ENCODE assay signal across 8 cellular contexts in genomic region chr1:5509664-5510452, GRCh38.
DNase-seq lines count a peak whose midpoint lies in the region; ATAC-seq and TF ChIP-seq lines count a peak whose summit lies in the region.

No MANE protein-coding gene starts in this region.

- no peaks in the 10 kb centered on the region for H3K4me1 Mint-ChIP-seq in activated T-helper 17 cell treated with anti-CD3 and anti-CD28 coated beads, Interleukin-2, amount 50 U/mL, for 72 hours

- H3K36me3 ChIP-seq in BLaER1 (no peaks in the 10 kb centered on the region), osteoblast (ENCODE audit: insufficient read depth, low read length) (no peaks in the 10 kb centered on the region), thyroid gland (no peaks in the 10 kb centered on the region)

- no peak overlapping the region for H3K27ac ChIP-seq in BLaER1
- no peak overlapping the region for H3K27ac ChIP-seq in RWPE1
- H3K27ac ChIP-seq in osteoblast (ENCODE audit: low read depth, low read length), result no peak overlapping the region
- H3K27ac ChIP-seq in thyroid gland, result no peak overlapping the region

- ATAC-seq in activated T-helper 17 cell treated with anti-CD3 and anti-CD28 coated beads, Interleukin-2, amount 50 U/mL, for 72 hours (replicated peaks), result peak; percentile 66
- ATAC-seq in GM21737 (IDR thresholded peaks at IDR 0.05; ENCODE audit: unreplicated experiment), result no peak

- no peaks in the 10 kb centered on the region; the same call in 1 of the 2 replicates for H3K27me3 ChIP-seq in BLaER1
- no peaks in the 10 kb centered on the region for H3K27me3 ChIP-seq in osteoblast (ENCODE audit: insufficient read depth, low read length)
- H3K27me3 ChIP-seq in thyroid gland, result no peaks in the 10 kb centered on the region

- no peak overlapping the region for H2AFZ ChIP-seq in osteoblast (ENCODE audit: low read length)

- WGBS in thyroid gland, 2 donors, result 32 to 41% methylated on average over 18 to 20 of the region's 21 CpGs

- TF ChIP-seq CTCF in RWPE1 (conservative IDR thresholded peaks at IDR 0.05; ENCODE audit: low read depth) (peak; percentile 92), osteoblast (IDR thresholded peaks at IDR 0.05; ENCODE audit: extremely low read depth, low read depth, low read length) (peak; percentile 84), thyroid gland (IDR thresholded peaks at IDR 0.05) (peak; percentile 75 to 99 (median 89))

- no peak overlapping the region for H3K9ac ChIP-seq in BLaER1

- H3K27me3 Mint-ChIP-seq in activated T-helper 17 cell treated with anti-CD3 and anti-CD28 coated beads, Interleukin-2, amount 50 U/mL, for 72 hours, result no peaks in the 10 kb centered on the region

- no peaks in the 10 kb centered on the region for H3K9me3 Mint-ChIP-seq in activated T-helper 17 cell treated with anti-CD3 and anti-CD28 coated beads, Interleukin-2, amount 50 U/mL, for 72 hours

- no peaks in the 10 kb centered on the region for H3K9me3 ChIP-seq in BLaER1
- no peaks in the 10 kb centered on the region for H3K9me3 ChIP-seq in osteoblast (ENCODE audit: low read depth, low read length)
- H3K9me3 ChIP-seq in thyroid gland, result no peaks in the 10 kb centered on the region

- DNase-seq in HCEC 1CT, result peak; percentile 20
- peak; percentile 83 for DNase-seq in RWPE1 (ENCODE audit: low spot score)
- DNase-seq in foreskin melanocyte, result peak; percentile 2
- peak; percentile 97 for DNase-seq in osteoblast (ENCODE audit: insufficient read length, low spot score, missing footprints)
- peak; percentile 52 to 58 for DNase-seq in thyroid gland

- H3K4me2 ChIP-seq in BLaER1, result peak overlapping the region; percentile 37
- H3K4me2 ChIP-seq in osteoblast (ENCODE audit: insufficient read depth, low read length), result no peak overlapping the region

- POLR2A ChIA-PET in RWPE1 (lab: Yijun Ruan, JAX; ENCODE audit: low non-redundant PET), result no interaction called here

- no peaks in the 10 kb centered on the region for H3K36me3 Mint-ChIP-seq in activated T-helper 17 cell treated with anti-CD3 and anti-CD28 coated beads, Interleukin-2, amount 50 U/mL, for 72 hours (ENCODE audit: low read depth)

- no peak for TF ChIP-seq POLR2A in thyroid gland (IDR thresholded peaks at IDR 0.05)

- H3K4me3 ChIP-seq in BLaER1 (no peak overlapping the region), osteoblast (ENCODE audit: insufficient read depth, low read length) (no peak overlapping the region), thyroid gland (replicated peaks in 1 of 3) (no peak overlapping the region)

- peaks cover 35% of the 10 kb centered on the region for H3K4me1 ChIP-seq in BLaER1
- H3K4me1 ChIP-seq in osteoblast (ENCODE audit: insufficient read depth, low read length), result no peaks in the 10 kb centered on the region
- H3K4me1 ChIP-seq in thyroid gland, result peaks cover 3 to 9% of the 10 kb centered on the region in 2 donors

- CTCF ChIA-PET in RWPE1 (lab: Yijun Ruan, JAX), result interaction anchor here (0.6 to 2.8 kb wide), 14 partner anchors 9 to 1820 kb away, joined by 3 to 27 read pairs (median 4); no protein-coding TSS in a partner anchor

- no peaks in the 10 kb centered on the region for H3K79me2 ChIP-seq in osteoblast (ENCODE audit: insufficient read depth, low read length)

- no peaks in the 10 kb centered on the region for H4K20me1 ChIP-seq in BLaER1
- H4K20me1 ChIP-seq in osteoblast (ENCODE audit: insufficient read depth, low read length), result peaks cover 2% of the 10 kb centered on the region

- H3K4me3 Mint-ChIP-seq in activated T-helper 17 cell treated with anti-CD3 and anti-CD28 coated beads, Interleukin-2, amount 50 U/mL, for 72 hours, result no peak overlapping the region

- no peak overlapping the region for H3K27ac Mint-ChIP-seq in activated T-helper 17 cell treated with anti-CD3 and anti-CD28 coated beads, Interleukin-2, amount 50 U/mL, for 72 hours

- intact Hi-C loops in thyroid gland (cut with DNase I), result no loop called here

Comparison
In these comparisons a context has a peak if more than half of its experiments do, and no peak if none do; other contexts are left out.
1. DNase-seq: peak in every context shown above with its lines; median percentile 97 in osteoblast; 83 in RWPE1; 55 in thyroid gland; 20 in HCEC 1CT; 2 in foreskin melanocyte.